In genomic region chr2:54559593-54560145, GRCh38 we compare ENCODE assay signal across 8 cellular contexts.
DNase-seq lines count a peak whose midpoint lies in the region; ATAC-seq and TF ChIP-seq lines count a peak whose summit lies in the region.

No MANE protein-coding gene starts in this region.

- H2AFZ ChIP-seq in Karpas-422 (ENCODE audit: low read length) (peak overlapping the region; percentile 25; the same call in 1 of the 2 replicates), trophoblast cell (ENCODE audit: insufficient read depth, low read length, poor library complexity) (no peak overlapping the region)

- no CpG with 5 or more reads among the region's 9 CpGs for WGBS in trophoblast cell (ENCODE audit: extremely low coverage, insufficient coverage, insufficient read length)

- H2BK120ac ChIP-seq in trophoblast cell (ENCODE audit: insufficient read depth, low read length, poor library complexity) = peak overlapping the region; percentile 72

- H3K4me1 Mint-ChIP-seq in activated naive CD8-positive, alpha-beta T cell (ENCODE audit: low read depth) = peaks cover 63% of the 10 kb centered on the region

- H3K18ac ChIP-seq in trophoblast cell (ENCODE audit: low read length) = no peak overlapping the region

- H3K9ac ChIP-seq in Karpas-422 (ENCODE audit: low read length) (peak overlapping the region; percentile 68), trophoblast cell (ENCODE audit: low read length) (peak overlapping the region; percentile 67)

- no peaks in the 10 kb centered on the region for H3K36me3 Mint-ChIP-seq in activated naive CD8-positive, alpha-beta T cell

- H3K27me3 Mint-ChIP-seq in activated naive CD8-positive, alpha-beta T cell = no peaks in the 10 kb centered on the region

- H3K14ac ChIP-seq in trophoblast cell (ENCODE audit: low read length) = peak overlapping the region; percentile 58

- TF ChIP-seq CTCF in cardiac muscle cell (IDR thresholded peaks at IDR 0.05; ENCODE audit: low read depth, low read length) = no peak

- H3K4me3 Mint-ChIP-seq in activated naive CD8-positive, alpha-beta T cell = peak overlapping the region; percentile 97

- H3K27me3 ChIP-seq in Karpas-422 (ENCODE audit: low read length) (no peaks in the 10 kb centered on the region), cardiac muscle cell (no peaks in the 10 kb centered on the region), trophoblast cell (ENCODE audit: insufficient read depth, low read length) (no peaks in the 10 kb centered on the region)

- H4K20me1 ChIP-seq in Karpas-422 (ENCODE audit: insufficient read depth, low read depth, low read length) = no peaks in the 10 kb centered on the region

- peak overlapping the region; percentile 100 for H3K4me2 ChIP-seq in Karpas-422 (ENCODE audit: low read depth, low read length, poor library complexity, severe bottlenecking)
- peak overlapping the region; percentile 73 for H3K4me2 ChIP-seq in trophoblast cell (ENCODE audit: low read length)

- no peak overlapping the region for H3K23ac ChIP-seq in trophoblast cell (ENCODE audit: low read length)

- H2AK5ac ChIP-seq in trophoblast cell (ENCODE audit: low read length) = no peak overlapping the region

- H3K36me3 ChIP-seq in Karpas-422 (ENCODE audit: insufficient read depth, low read length) (no peaks in the 10 kb centered on the region), cardiac muscle cell (no peaks in the 10 kb centered on the region), trophoblast cell (ENCODE audit: control insufficient read depth in 1 of 2, insufficient read depth in 2 of 2, low read length in 2 of 2) (no peaks in the 10 kb centered on the region)

- ATAC-seq in GM21737 (IDR thresholded peaks at IDR 0.05; ENCODE audit: unreplicated experiment) (no peak), GM21367 (IDR thresholded peaks at IDR 0.05; ENCODE audit: unreplicated experiment) (no peak)

- peak overlapping the region; percentile 91 for H3K4ac ChIP-seq in trophoblast cell (ENCODE audit: low read depth, low read length)

- peak overlapping the region; percentile 82 for H3K4me3 ChIP-seq in Karpas-422 (ENCODE audit: low read length)
- H3K4me3 ChIP-seq in cardiac muscle cell = peak overlapping the region; percentile 34
- peak overlapping the region; percentile 74 for H3K4me3 ChIP-seq in trophoblast cell (ENCODE audit: low read depth, low read length)

- peak overlapping the region; percentile 86 for H2BK5ac ChIP-seq in trophoblast cell (ENCODE audit: low read depth, low read length, poor library complexity)

- no peaks in the 10 kb centered on the region for H3K9me2 ChIP-seq in Karpas-422 (replicated peaks; ENCODE audit: insufficient read depth, low read length)

- H3K9me3 ChIP-seq in Karpas-422 (ENCODE audit: low read length) (no peaks in the 10 kb centered on the region), cardiac muscle cell (ENCODE audit: low read depth) (no peaks in the 10 kb centered on the region), trophoblast cell (ENCODE audit: insufficient read depth, low read depth, low read length) (no peaks in the 10 kb centered on the region)

- peaks cover 27% of the 10 kb centered on the region for H3K79me1 ChIP-seq in trophoblast cell (ENCODE audit: low read length)

- H3K4me1 ChIP-seq in Karpas-422 (ENCODE audit: low read length) (peaks cover 43% of the 10 kb centered on the region), cardiac muscle cell (ENCODE audit: low read depth) (peaks cover 70% of the 10 kb centered on the region), trophoblast cell (ENCODE audit: control insufficient read depth in 1 of 2, insufficient read depth in 2 of 2, low read length in 2 of 2) (peaks cover 4 to 10% of the 10 kb centered on the region in 2 experiments)

- H4K8ac ChIP-seq in trophoblast cell (ENCODE audit: low read depth, low read length) = no peak overlapping the region

- peak overlapping the region; percentile 48 for H2BK12ac ChIP-seq in trophoblast cell (ENCODE audit: low read length)

- DNase-seq in ELR (ENCODE audit: low read depth) = peak; percentile 88
- DNase-seq in Karpas-422 = no peak
- peak in 1 of 2 donors; percentile 88 for DNase-seq in cardiac muscle cell (ENCODE audit: low read depth in 1 of 2, low spot score in 1 of 2)
- peak; percentile 27 to 58 for DNase-seq in trophoblast cell
- no peak for DNase-seq in NCI-H446 (lab: John Stamatoyannopoulos, UW)

- no peak overlapping the region for H3K27ac ChIP-seq in Karpas-422 (ENCODE audit: low read length)
- peak overlapping the region; percentile 91 for H3K27ac ChIP-seq in cardiac muscle cell
- H3K27ac ChIP-seq in trophoblast cell (ENCODE audit: low read depth, low read length) = peak overlapping the region; percentile 84

- peak overlapping the region; percentile 89 for H4K91ac ChIP-seq in trophoblast cell (ENCODE audit: low read depth, low read length)

- H3K9me3 Mint-ChIP-seq in activated naive CD8-positive, alpha-beta T cell (ENCODE audit: low read depth) = no peaks in the 10 kb centered on the region

- H3K27ac Mint-ChIP-seq in activated naive CD8-positive, alpha-beta T cell = peak overlapping the region; percentile 93

- no peak overlapping the region for H4K12ac ChIP-seq in trophoblast cell (ENCODE audit: low read depth, low read length)

- H3K79me2 ChIP-seq in Karpas-422 (ENCODE audit: low read length) (no peaks in the 10 kb centered on the region), trophoblast cell (ENCODE audit: control insufficient read depth, insufficient read depth, low read length, poor library complexity) (peaks cover 21% of the 10 kb centered on the region)

Comparison
In these comparisons a context has a peak if more than half of its experiments do, and no peak if none do; other contexts are left out.
1. DNase-seq: peak in ELR (single experiment) and trophoblast cell (2 of 2); none in Karpas-422 (single experiment) and NCI-H446 (0 of 2).
2. Peak in every context shown above with its lines, with median percentiles within 50 percentile points of each other: H3K4me3 ChIP-seq.